1 cellular context compared by ENCODE assay signal in the genomic region with DNA sequence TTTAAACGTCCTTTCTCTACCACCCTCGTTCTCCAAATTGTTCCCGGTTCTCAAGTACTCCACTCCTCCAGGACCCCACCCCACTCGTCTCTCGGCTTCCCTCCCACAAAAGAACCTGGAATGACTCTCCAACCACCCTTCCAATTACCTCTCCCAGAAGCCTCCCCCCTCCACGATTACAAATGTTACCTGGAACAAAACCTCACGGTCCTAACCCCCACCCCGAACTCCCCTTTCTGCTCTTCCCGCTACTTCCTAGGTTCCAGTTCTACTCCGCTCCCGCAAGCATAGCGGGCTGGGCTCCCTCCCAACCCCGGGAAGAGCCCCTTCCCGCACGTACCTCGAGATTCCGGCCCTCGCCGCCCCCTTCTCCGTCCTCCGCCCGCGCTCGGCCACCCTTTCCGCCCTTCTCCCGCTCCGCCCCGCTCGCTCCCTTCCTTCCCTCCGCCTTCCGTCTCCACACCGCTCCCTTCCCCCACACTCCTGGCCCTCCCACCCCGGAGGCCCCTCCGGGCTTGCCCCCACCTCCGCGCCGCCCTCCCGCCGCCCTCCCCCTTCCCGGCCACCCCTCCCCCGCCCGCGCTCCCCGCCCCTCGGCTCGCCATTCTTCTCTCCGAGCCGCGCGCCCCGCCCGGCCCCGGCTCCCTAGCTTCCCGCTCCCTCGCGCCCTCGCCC.
TF ChIP-seq lines count a peak whose summit lies in the region.

No MANE protein-coding gene starts in this region.

TF ChIP-seq in HEK293, 187 proteins besides CTCF, POLR2A, EP300 and RAD21 (continued from another document):
- TF ChIP-seq, protein P1, sequence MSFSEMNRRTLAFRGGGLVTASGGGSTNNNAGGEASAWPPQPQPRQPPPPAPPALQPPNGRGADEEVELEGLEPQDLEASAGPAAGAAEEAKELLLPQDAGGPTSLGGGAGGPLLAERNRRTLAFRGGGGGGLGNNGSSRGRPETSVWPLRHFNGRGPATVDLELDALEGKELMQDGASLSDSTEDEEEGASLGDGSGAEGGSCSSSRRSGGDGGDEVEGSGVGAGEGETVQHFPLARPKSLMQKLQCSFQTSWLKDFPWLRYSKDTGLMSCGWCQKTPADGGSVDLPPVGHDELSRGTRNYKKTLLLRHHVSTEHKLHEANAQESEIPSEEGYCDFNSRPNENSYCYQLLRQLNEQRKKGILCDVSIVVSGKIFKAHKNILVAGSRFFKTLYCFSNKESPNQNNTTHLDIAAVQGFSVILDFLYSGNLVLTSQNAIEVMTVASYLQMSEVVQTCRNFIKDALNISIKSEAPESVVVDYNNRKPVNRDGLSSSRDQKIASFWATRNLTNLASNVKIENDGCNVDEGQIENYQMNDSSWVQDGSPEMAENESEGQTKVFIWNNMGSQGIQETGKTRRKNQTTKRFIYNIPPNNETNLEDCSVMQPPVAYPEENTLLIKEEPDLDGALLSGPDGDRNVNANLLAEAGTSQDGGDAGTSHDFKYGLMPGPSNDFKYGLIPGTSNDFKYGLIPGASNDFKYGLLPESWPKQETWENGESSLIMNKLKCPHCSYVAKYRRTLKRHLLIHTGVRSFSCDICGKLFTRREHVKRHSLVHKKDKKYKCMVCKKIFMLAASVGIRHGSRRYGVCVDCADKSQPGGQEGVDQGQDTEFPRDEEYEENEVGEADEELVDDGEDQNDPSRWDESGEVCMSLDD (tag by site-specific recombination; IDR thresholded peaks at IDR 0.05), result peak; percentile 72
- TF ChIP-seq ZNF266 (tag by site-specific recombination; IDR thresholded peaks at IDR 0.05; ENCODE audit: low read depth) (no peak), ZNF184 (tag by site-specific recombination; IDR thresholded peaks at IDR 0.05) (no peak), ZNF473 (tag by site-specific recombination; IDR thresholded peaks at IDR 0.05) (no peak), ZNF521 (tag by site-specific recombination; IDR thresholded peaks at IDR 0.05) (no peak), SALL2 (tag by site-specific recombination; IDR thresholded peaks at IDR 0.05; ENCODE audit: borderline replicate concordance) (no peak), ZNF239 (tag by site-specific recombination; IDR thresholded peaks at IDR 0.05) (peak; percentile 67; the same call in 1 of the 2 replicates), ZBTB8A (tag by site-specific recombination; IDR thresholded peaks at IDR 0.05) (peak; percentile 77)
- TF ChIP-seq, protein P2, sequence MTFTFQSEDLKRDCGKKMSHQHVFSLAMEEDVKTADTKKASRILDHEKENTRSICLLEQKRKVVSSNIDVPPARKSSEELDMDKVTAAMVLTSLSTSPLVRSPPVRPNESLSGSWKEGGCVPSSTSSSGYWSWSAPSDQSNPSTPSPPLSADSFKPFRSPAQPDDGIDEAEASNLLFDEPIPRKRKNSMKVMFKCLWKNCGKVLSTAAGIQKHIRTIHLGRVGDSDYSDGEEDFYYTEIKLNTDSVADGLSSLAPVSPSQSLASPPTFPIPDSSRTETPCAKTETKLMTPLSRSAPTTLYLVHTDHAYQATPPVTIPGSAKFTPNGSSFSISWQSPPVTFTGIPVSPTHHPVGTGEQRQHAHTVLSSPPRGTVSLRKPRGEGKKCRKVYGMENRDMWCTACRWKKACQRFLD (tag by site-specific recombination; IDR thresholded peaks at IDR 0.05), result no peak
